In the genomic region with DNA sequence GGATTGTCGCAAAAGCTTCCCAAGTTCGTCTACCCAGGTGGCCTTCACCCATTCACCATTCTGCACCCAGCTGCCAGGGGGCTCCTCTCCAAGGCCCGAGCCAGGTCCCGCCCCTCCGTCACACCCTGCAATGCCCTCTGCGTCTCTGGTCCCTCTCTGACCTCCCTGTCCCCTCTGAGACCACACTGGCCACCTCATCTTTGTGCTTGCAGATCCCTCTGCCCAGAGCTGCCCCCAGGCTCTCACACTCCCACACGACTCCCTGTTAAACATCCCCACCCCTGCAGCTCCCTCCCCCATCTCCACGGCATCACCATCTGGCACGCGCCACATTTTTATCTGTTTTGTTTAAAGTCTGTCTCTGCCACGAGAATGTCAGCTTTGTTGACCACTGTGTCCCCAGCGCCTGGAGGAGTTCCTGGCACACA, we compare ENCODE assay signal across 1 cellular context.
TF ChIP-seq lines count a peak whose summit lies in the region.

No MANE protein-coding gene starts in this region.

TF ChIP-seq in WTC11, 78 proteins besides CTCF, POLR2A, EP300 and RAD21 (continued from another document):
- TF ChIP-seq, protein P1, sequence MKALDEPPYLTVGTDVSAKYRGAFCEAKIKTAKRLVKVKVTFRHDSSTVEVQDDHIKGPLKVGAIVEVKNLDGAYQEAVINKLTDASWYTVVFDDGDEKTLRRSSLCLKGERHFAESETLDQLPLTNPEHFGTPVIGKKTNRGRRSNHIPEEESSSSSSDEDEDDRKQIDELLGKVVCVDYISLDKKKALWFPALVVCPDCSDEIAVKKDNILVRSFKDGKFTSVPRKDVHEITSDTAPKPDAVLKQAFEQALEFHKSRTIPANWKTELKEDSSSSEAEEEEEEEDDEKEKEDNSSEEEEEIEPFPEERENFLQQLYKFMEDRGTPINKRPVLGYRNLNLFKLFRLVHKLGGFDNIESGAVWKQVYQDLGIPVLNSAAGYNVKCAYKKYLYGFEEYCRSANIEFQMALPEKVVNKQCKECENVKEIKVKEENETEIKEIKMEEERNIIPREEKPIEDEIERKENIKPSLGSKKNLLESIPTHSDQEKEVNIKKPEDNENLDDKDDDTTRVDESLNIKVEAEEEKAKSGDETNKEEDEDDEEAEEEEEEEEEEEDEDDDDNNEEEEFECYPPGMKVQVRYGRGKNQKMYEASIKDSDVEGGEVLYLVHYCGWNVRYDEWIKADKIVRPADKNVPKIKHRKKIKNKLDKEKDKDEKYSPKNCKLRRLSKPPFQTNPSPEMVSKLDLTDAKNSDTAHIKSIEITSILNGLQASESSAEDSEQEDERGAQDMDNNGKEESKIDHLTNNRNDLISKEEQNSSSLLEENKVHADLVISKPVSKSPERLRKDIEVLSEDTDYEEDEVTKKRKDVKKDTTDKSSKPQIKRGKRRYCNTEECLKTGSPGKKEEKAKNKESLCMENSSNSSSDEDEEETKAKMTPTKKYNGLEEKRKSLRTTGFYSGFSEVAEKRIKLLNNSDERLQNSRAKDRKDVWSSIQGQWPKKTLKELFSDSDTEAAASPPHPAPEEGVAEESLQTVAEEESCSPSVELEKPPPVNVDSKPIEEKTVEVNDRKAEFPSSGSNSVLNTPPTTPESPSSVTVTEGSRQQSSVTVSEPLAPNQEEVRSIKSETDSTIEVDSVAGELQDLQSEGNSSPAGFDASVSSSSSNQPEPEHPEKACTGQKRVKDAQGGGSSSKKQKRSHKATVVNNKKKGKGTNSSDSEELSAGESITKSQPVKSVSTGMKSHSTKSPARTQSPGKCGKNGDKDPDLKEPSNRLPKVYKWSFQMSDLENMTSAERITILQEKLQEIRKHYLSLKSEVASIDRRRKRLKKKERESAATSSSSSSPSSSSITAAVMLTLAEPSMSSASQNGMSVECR (CRISPR knock-in tag; IDR thresholded peaks at IDR 0.05; ENCODE audit: borderline replicate concordance): no peak
- no peak for TF ChIP-seq NFE2L1 (CRISPR knock-in tag; IDR thresholded peaks at IDR 0.05)
- no peak for TF ChIP-seq HMGA2 (CRISPR knock-in tag; IDR thresholded peaks at IDR 0.05)
- TF ChIP-seq GTF2I (CRISPR knock-in tag; conservative IDR thresholded peaks at IDR 0.05): no peak
- TF ChIP-seq, protein P2, sequence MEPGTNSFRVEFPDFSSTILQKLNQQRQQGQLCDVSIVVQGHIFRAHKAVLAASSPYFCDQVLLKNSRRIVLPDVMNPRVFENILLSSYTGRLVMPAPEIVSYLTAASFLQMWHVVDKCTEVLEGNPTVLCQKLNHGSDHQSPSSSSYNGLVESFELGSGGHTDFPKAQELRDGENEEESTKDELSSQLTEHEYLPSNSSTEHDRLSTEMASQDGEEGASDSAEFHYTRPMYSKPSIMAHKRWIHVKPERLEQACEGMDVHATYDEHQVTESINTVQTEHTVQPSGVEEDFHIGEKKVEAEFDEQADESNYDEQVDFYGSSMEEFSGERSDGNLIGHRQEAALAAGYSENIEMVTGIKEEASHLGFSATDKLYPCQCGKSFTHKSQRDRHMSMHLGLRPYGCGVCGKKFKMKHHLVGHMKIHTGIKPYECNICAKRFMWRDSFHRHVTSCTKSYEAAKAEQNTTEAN (CRISPR knock-in tag; IDR thresholded peaks at IDR 0.05): no peak
